30 cellular contexts compared by ENCODE assay signal in the genomic region with DNA sequence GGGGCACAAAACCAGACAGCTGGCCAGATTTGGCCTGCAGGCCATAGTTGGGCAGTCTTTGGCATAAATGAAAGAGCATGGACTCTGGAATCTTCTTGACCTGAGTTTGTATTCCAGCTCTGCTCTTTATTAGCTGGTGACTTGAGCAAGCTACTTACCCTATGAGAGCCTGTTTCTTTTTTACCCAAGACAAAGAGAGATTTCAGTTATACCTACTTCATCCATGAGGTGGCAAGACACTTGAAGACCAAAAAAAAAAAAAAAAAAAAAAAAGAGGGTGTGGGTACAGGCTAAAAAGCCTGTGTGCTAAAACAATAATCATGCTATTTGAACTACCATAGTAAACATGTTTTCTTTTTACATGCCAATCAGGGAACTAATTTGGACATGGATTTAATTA.
"Had no signal": no experiment of that assay in that cellular context is flagged by ENCODE, and none has a peak within 500 bp of the region (broad histone marks: within the 10 kb centered on the region; RNA-seq: fewer than 3 reads in every experiment).

No MANE protein-coding gene starts in this region.

- H3K4me1 Mint-ChIP-seq: activated CD4-positive, alpha-beta T cell treated with anti-CD3 and anti-CD28 coated beads for 36 hours; activated CD8-positive, alpha-beta memory T cell treated with anti-CD3 and anti-CD28 coated beads, Interleukin-2, amount 10 ng/mL, durations not matched to agents 7 days and 5 days; central memory CD8-positive, alpha-beta T cell; T-helper 17 cell had no signal

- H3K4me3 Mint-ChIP-seq: activated CD4-positive, alpha-beta T cell treated with anti-CD3 and anti-CD28 coated beads for 36 hours; activated CD8-positive, alpha-beta memory T cell treated with anti-CD3 and anti-CD28 coated beads, Interleukin-2, amount 10 ng/mL, durations not matched to agents 7 days and 5 days; activated CD8-positive, alpha-beta T cell treated with anti-CD3 and anti-CD28 coated beads, Interleukin-2, amount 10 ng/mL, durations not matched to agents 7 days and 5 days; activated naive CD8-positive, alpha-beta T cell; activated T-cell treated with anti-CD3 and anti-CD28 coated beads, Interleukin-2, amount 50 U/mL, for 72 hours; central memory CD8-positive, alpha-beta T cell; effector memory CD8-positive, alpha-beta T cell; naive thymus-derived CD8-positive, alpha-beta T cell; neural crest cell; stimulated activated naive CD8-positive, alpha-beta T cell treated with anti-CD3 and anti-CD28 coated beads, Interleukin-15, Interleukin-2, amounts not matched to agents 100 ng/mL and 50 ng/mL, for 24 hours; T-helper 17 cell had no signal

- DNase-seq: activated CD4-positive, alpha-beta T cell treated with anti-CD3 and anti-CD28 coated beads for 36 hours; activated CD8-positive, alpha-beta memory T cell treated with anti-CD3 and anti-CD28 coated beads, Interleukin-2, amount 10 ng/mL, durations not matched to agents 7 days and 5 days; activated CD8-positive, alpha-beta T cell treated with anti-CD3 and anti-CD28 coated beads, Interleukin-2, amount 10 ng/mL, durations not matched to agents 7 days and 5 days; activated naive CD4-positive, alpha-beta T cell treated with Interleukin-2 at 50 U/mL for 16 hours; activated T-cell treated with anti-CD3 and anti-CD28 coated beads, Interleukin-2, amount 50 U/mL, for 72 hours; anterior cingulate cortex; dorsolateral prefrontal cortex; effector memory CD8-positive, alpha-beta T cell; heart left ventricle; hypothalamus; naive thymus-derived CD8-positive, alpha-beta T cell; nucleus accumbens; pancreas; retina; stimulated activated CD4-positive, alpha-beta T cell treated with anti-CD3 and anti-CD28 coated beads, Interleukin-12 subunit alpha, Interleukin-12 subunit beta, amount 100 ng/mL, for 4 hours; stimulated activated CD4-positive, alpha-beta T cell treated with anti-CD3 and anti-CD28 coated beads, Interleukin-4, amount 100 ng/mL, for 1 hour; substantia nigra; T-helper 17 cell; T1000; upper lobe of left lung had no signal

- H3K36me3 ChIP-seq: heart left ventricle, pancreas, prostate gland, upper lobe of left lung, vagina had no signal

- H3K27ac ChIP-seq: coronary artery, dorsolateral prefrontal cortex, heart left ventricle, pancreas, prostate gland, skin epidermis, upper lobe of left lung, vagina had no signal

- H3K4me1 ChIP-seq: pancreas, prostate gland had no signal

- H3K36me3 Mint-ChIP-seq: activated CD8-positive, alpha-beta memory T cell treated with anti-CD3 and anti-CD28 coated beads, Interleukin-2, amount 10 ng/mL, durations not matched to agents 7 days and 5 days; activated naive CD8-positive, alpha-beta T cell had no signal

- H3K27me3 ChIP-seq: dorsolateral prefrontal cortex, heart left ventricle, pancreas, upper lobe of left lung, vagina had no signal

- H3K27ac Mint-ChIP-seq: activated CD4-positive, alpha-beta T cell treated with anti-CD3 and anti-CD28 coated beads for 36 hours; activated CD8-positive, alpha-beta memory T cell treated with anti-CD3 and anti-CD28 coated beads, Interleukin-2, amount 10 ng/mL, durations not matched to agents 7 days and 5 days; activated CD8-positive, alpha-beta T cell treated with anti-CD3 and anti-CD28 coated beads, Interleukin-2, amount 10 ng/mL, durations not matched to agents 7 days and 5 days; activated naive CD8-positive, alpha-beta T cell; activated T-cell treated with anti-CD3 and anti-CD28 coated beads, Interleukin-2, amount 50 U/mL, for 72 hours; effector memory CD8-positive, alpha-beta T cell; naive thymus-derived CD8-positive, alpha-beta T cell; stimulated activated naive CD8-positive, alpha-beta T cell treated with anti-CD3 and anti-CD28 coated beads, Interleukin-15, Interleukin-2, amounts not matched to agents 100 ng/mL and 50 ng/mL, for 24 hours; T-helper 17 cell had no signal

- H3K27me3 Mint-ChIP-seq: activated CD8-positive, alpha-beta memory T cell treated with anti-CD3 and anti-CD28 coated beads, Interleukin-2, amount 10 ng/mL, durations not matched to agents 7 days and 5 days had no signal

- FAIRE-seq: bronchial epithelial cell, endothelial cell of umbilical vein, pancreas had no signal

- H3K9me3 ChIP-seq: pancreas, prostate gland, upper lobe of left lung, vagina had no signal

- H3K4me3 ChIP-seq: coronary artery, dorsolateral prefrontal cortex, heart left ventricle, pancreas, prostate gland, skin epidermis, upper lobe of left lung, vagina had no signal
